ENCODE assay signal across 15 cellular contexts in the genomic region with DNA sequence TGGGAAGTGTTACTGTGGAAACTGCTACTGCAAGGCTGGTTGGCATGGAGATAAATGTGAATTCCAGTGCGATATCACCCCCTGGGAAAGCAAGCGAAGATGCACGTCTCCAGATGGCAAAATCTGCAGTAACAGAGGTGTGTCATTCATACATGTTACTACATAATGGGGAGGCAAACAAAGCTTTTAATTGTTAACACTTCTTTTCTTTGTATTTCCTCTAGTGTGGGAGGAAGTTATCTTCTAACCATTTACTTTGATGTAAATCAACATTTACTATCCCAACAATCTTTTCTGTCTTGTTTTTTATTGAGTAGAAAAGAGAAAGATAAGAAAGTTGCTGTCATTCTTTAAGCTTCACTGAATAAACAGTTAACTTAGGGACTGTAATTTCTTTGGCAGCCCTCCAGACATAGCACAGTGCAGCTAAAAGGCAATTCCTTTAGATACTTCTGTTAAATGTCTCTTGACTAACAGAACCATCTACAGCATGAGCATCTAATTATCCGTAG.
DNase-seq lines count a peak whose midpoint lies in the region; ATAC-seq and TF ChIP-seq lines count a peak whose summit lies in the region.
"Had no signal": no experiment of that assay in that cellular context is flagged by ENCODE, and none has a peak within 500 bp of the region (broad histone marks: within the 10 kb centered on the region; RNA-seq: fewer than 3 reads in every experiment).

No MANE protein-coding gene starts in this region.

- TF ChIP-seq CTCF in cardiac fibroblast (IDR thresholded peaks at IDR 0.05; ENCODE audit: low read depth, low read length) (no peak), colonic mucosa (IDR thresholded peaks at IDR 0.05) (no peak)

- ATAC-seq in GM21717 (IDR thresholded peaks at IDR 0.05; ENCODE audit: unreplicated experiment) (no peak), HG02798 (IDR thresholded peaks at IDR 0.05; ENCODE audit: poor library complexity, unreplicated experiment) (no peak)
- ATAC-seq: CD8-positive, alpha-beta T cell had no signal

- H3K36me3 ChIP-seq in mesodermal cell (ENCODE audit: control insufficient read depth, insufficient read depth, low read length): no peaks in the 10 kb centered on the region
- H3K36me3 ChIP-seq in colonic mucosa: no peaks in the 10 kb centered on the region
- H3K36me3 ChIP-seq: neutrophil had no signal

- no peak overlapping the region for H3K9ac ChIP-seq in colonic mucosa (ENCODE audit: low read depth in 2 of 2, low read length in 2 of 2)

- WGBS in mesodermal cell (ENCODE audit: insufficient coverage in 2 of 2), 2 experiments: 57% methylated on average over 3 of the region's 4 CpGs; no CpG with 5 or more reads in 1 of the 2 experiments

- DNase-seq in DMS79 treated with DMSO at 0.1 percent for 48 hours (lab: John Stamatoyannopoulos, UW) (peak; percentile 76), NCI-H2171 (lab: John Stamatoyannopoulos, UW) (peak; percentile 70), cardiac fibroblast (ENCODE audit: low read depth in 2 of 2) (peak; percentile 44 to 58), colonic mucosa (no peak), NCI-H2029 (lab: John Stamatoyannopoulos, UW) (no peak)
- DNase-seq: activated CD4-positive, alpha-beta T cell treated with anti-CD3 and anti-CD28 coated beads, Interleukin-2, amount 10 ng/mL, durations not matched to agents 7 days and 5 days; activated naive CD4-positive, alpha-beta T cell treated with Interleukin-2 at 50 U/mL for 16 hours; CD8-positive, alpha-beta T cell; stimulated activated CD4-positive, alpha-beta T cell treated with anti-CD3 and anti-CD28 coated beads, Interleukin-4, amount 100 ng/mL, for 24 hours; substantia nigra had no signal

- H3K27me3 ChIP-seq in colonic mucosa: no peaks in the 10 kb centered on the region
- H3K27me3 ChIP-seq: neutrophil had no signal

- H3K4me3 ChIP-seq in cardiac fibroblast (replicated peaks in 1 of 2; ENCODE audit: low read depth in 2 of 2, low read length in 2 of 2): no peak overlapping the region
- no peak overlapping the region for H3K4me3 ChIP-seq in mesodermal cell (ENCODE audit: extremely low read depth, insufficient read depth, low read length, poor library complexity, severe bottlenecking)
- no peak overlapping the region for H3K4me3 ChIP-seq in colonic mucosa
- H3K4me3 ChIP-seq: SK-N-MC had no signal

- peaks cover 5% of the 10 kb centered on the region for H3K4me1 ChIP-seq in mesodermal cell (ENCODE audit: control insufficient read depth, insufficient read depth, low read length, poor library complexity, severe bottlenecking)
- H3K4me1 ChIP-seq in colonic mucosa: no peaks in the 10 kb centered on the region

- intact Hi-C loops in colonic mucosa (cut with DNase I): no loop called here

- H3K27ac ChIP-seq in mesodermal cell (ENCODE audit: low read depth, low read length, severe bottlenecking): peak overlapping the region; percentile 48
- H3K27ac ChIP-seq in colonic mucosa: no peak overlapping the region
- H3K27ac ChIP-seq: neutrophil, SK-N-MC had no signal

- H3K9me3 ChIP-seq in mesodermal cell (ENCODE audit: control insufficient read depth, low read length) (no peaks in the 10 kb centered on the region), colonic mucosa (no peaks in the 10 kb centered on the region)
- H3K9me3 ChIP-seq: neutrophil had no signal

Comparison
In these comparisons a context has a peak if more than half of its experiments do, and no peak if none do; other contexts are left out.
1. DNase-seq: peak in DMS79 treated with DMSO at 0.1 percent for 48 hours (single experiment), NCI-H2171 (single experiment) and cardiac fibroblast (2 of 2); none in colonic mucosa (single experiment) and NCI-H2029 (single experiment).